10 cellular contexts compared by ENCODE assay signal in the genomic region with DNA sequence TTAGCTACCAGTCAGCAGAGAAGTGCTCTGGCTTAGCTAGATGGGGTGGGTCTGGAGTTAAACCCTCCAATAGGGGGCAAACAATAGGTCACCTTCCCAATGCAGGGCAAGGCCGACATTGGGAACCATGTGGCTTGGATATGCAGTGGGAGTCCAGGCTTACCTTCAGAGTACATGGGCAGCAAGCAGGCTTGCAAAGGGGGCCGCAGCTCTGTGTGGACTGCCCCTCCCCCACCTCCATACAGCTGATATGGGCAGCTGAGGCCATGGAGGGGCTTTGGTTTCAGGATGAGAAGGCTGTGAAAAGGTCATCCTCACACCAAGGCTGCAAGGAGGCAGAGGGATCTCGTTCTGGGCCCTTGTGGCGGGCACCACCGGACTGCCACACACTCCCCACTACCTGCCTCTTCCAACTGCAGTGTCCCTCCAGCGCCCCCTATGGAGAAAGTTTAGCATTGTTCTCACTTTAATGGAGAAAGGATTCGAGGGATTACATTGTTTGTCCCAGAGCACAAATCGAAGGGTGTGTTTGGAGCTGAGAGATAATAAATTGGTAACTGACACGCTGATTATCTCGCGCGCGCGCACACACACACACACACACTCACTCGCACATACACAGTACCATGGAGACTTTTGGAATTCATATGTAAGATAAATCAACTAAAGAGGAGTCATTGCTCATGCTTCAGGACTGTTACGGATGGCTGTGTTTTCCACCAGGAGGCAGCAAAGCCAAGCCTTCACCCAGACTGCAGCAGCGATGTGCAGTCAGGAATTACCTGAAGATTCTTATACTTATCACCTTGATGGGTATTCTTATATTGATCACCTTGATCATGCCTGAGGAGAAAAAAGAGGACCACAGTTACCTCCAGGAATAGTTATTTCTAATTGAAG. TPM values are rescaled to one million over a fixed set of nuclear protein-coding genes. Genes with fewer than 3 reads are reported as not detected.
DNase-seq lines count a peak whose midpoint lies in the region; ATAC-seq and TF ChIP-seq lines count a peak whose summit lies in the region.
"Had no signal": no experiment of that assay in that cellular context is flagged by ENCODE, and none has a peak within 500 bp of the region (broad histone marks: within the 10 kb centered on the region; RNA-seq: fewer than 3 reads in every experiment).

No MANE protein-coding gene starts in this region.

- ATAC-seq in left colon (no peak), GM18909 (IDR thresholded peaks at IDR 0.05; ENCODE audit: poor library complexity, unreplicated experiment) (no peak), HG02970 (IDR thresholded peaks at IDR 0.05; ENCODE audit: low FRiP score, unreplicated experiment) (no peak)

- no peaks in the 10 kb centered on the region for H3K36me3 ChIP-seq in Loucy (ENCODE audit: insufficient read depth, low read length)
- no peaks in the 10 kb centered on the region for H3K36me3 ChIP-seq in brain microvascular endothelial cell (replicated peaks)
- no peaks in the 10 kb centered on the region for H3K36me3 ChIP-seq in osteoblast (ENCODE audit: insufficient read depth, low read length)
- H3K36me3 ChIP-seq: upper lobe of left lung had no signal

- H3K9me2 ChIP-seq in Loucy (replicated peaks; ENCODE audit: low read depth, low read length) = no peaks in the 10 kb centered on the region

- H3K4me1 ChIP-seq in Loucy (ENCODE audit: insufficient read depth, low read length, poor library complexity, severe bottlenecking) (no peaks in the 10 kb centered on the region), osteoblast (ENCODE audit: insufficient read depth, low read length) (peaks cover 3% of the 10 kb centered on the region)
- H3K4me1 ChIP-seq: upper lobe of left lung had no signal

- TF ChIP-seq CTCF in Loucy (conservative IDR thresholded peaks at IDR 0.05; ENCODE audit: low read length) = peak; percentile 82
- peak; percentile 51 for TF ChIP-seq CTCF in brain microvascular endothelial cell (IDR thresholded peaks at IDR 0.05; ENCODE audit: low read depth, low read length, missing control alignments)
- TF ChIP-seq CTCF in osteoblast (IDR thresholded peaks at IDR 0.05; ENCODE audit: extremely low read depth, low read depth, low read length) = peak; percentile 70

- no peaks in the 10 kb centered on the region for H3F3A ChIP-seq in Loucy (ENCODE audit: low read depth)

- H3K27ac ChIP-seq in brain microvascular endothelial cell = no peak overlapping the region
- no peak overlapping the region for H3K27ac ChIP-seq in osteoblast (ENCODE audit: low read depth, low read length)
- H3K27ac ChIP-seq: upper lobe of left lung had no signal

- no peak overlapping the region for H3K9ac ChIP-seq in Loucy (ENCODE audit: low read depth, low read length, poor library complexity, severe bottlenecking)

- no peak overlapping the region for H2AFZ ChIP-seq in Loucy (ENCODE audit: low read length)
- no peak overlapping the region for H2AFZ ChIP-seq in osteoblast (ENCODE audit: low read length)

- intact Hi-C loops in left colon (cut with DNase I, micrococcal nuclease) = no loop called here

- H3K4me2 ChIP-seq in Loucy (ENCODE audit: low read depth, low read length, poor library complexity, severe bottlenecking) (no peak overlapping the region), osteoblast (ENCODE audit: insufficient read depth, low read length) (no peak overlapping the region)

- H3K27me3 ChIP-seq in Loucy (ENCODE audit: insufficient read depth, low read length, poor library complexity, severe bottlenecking) = no peaks in the 10 kb centered on the region
- no peaks in the 10 kb centered on the region for H3K27me3 ChIP-seq in brain microvascular endothelial cell (replicated peaks)
- no peaks in the 10 kb centered on the region for H3K27me3 ChIP-seq in osteoblast (ENCODE audit: insufficient read depth, low read length)
- H3K27me3 ChIP-seq: upper lobe of left lung had no signal

- in situ Hi-C loops in brain microvascular endothelial cell (cut with HindIII; ENCODE audit: low pct_ligation_motif_present, low sequenced_read_pairs) = no loop called here

- peak; percentile 1 for DNase-seq in NCI-H1436 (lab: John Stamatoyannopoulos, UW)
- no peak for DNase-seq in NCI-H1436 treated with DMSO at 0.1 percent for 48 hours (lab: John Stamatoyannopoulos, UW)
- DNase-seq in brain microvascular endothelial cell = no peak
- DNase-seq in osteoblast (ENCODE audit: insufficient read length, low spot score, missing footprints) = no peak
- DNase-seq in left colon = no peak
- DNase-seq: activated B cell treated with CpG ODN at 0.5 μM for 24 hours had no signal

- H4K20me1 ChIP-seq in Loucy (ENCODE audit: insufficient read depth, low read length, poor library complexity, severe bottlenecking) (no peaks in the 10 kb centered on the region), osteoblast (ENCODE audit: insufficient read depth, low read length) (no peaks in the 10 kb centered on the region)

- no peaks in the 10 kb centered on the region for H3K79me2 ChIP-seq in Loucy (ENCODE audit: insufficient read depth, low read length)
- no peaks in the 10 kb centered on the region for H3K79me2 ChIP-seq in osteoblast (ENCODE audit: insufficient read depth, low read length)

- no peaks in the 10 kb centered on the region for H3K9me3 ChIP-seq in Loucy (ENCODE audit: insufficient read depth, low read depth, low read length)
- no peaks in the 10 kb centered on the region for H3K9me3 ChIP-seq in osteoblast (ENCODE audit: low read depth, low read length)
- H3K9me3 ChIP-seq: upper lobe of left lung had no signal

- H3K4me3 ChIP-seq in Loucy (ENCODE audit: low read length, poor library complexity, severe bottlenecking) = no peak overlapping the region
- no peak overlapping the region for H3K4me3 ChIP-seq in brain microvascular endothelial cell (ENCODE audit: low read depth, low read length)
- H3K4me3 ChIP-seq in osteoblast (ENCODE audit: insufficient read depth, low read length) = no peak overlapping the region
- H3K4me3 ChIP-seq: upper lobe of left lung had no signal

RNA-seq across cellular contexts. Expression of a gene that starts 7.0 kb away (rescaled TPM):
- not detected in 2 replicates for total RNA-seq in osteoblast
- total RNA-seq in left colon = not detected
- total RNA-seq: activated B cell treated with CpG ODN at 0.5 μM for 24 hours, upper lobe of left lung had no signal

RNA-seq across cellular contexts. Expression of a gene that starts 11.3 kb away (rescaled TPM):
- total RNA-seq in osteoblast (not detected in 2 replicates), left colon (not detected)
- total RNA-seq: activated B cell treated with CpG ODN at 0.5 μM for 24 hours, upper lobe of left lung had no signal

RNA-seq across cellular contexts. Expression of a gene that starts 28.4 kb away (rescaled TPM):
- total RNA-seq in osteoblast = not detected in 2 replicates
- total RNA-seq in left colon = not detected
- total RNA-seq: activated B cell treated with CpG ODN at 0.5 μM for 24 hours, upper lobe of left lung had no signal

RNA-seq across cellular contexts. Expression of a gene that starts 37.3 kb away (rescaled TPM):
- total RNA-seq in osteoblast (not detected in 2 replicates), left colon (not detected)
- total RNA-seq: activated B cell treated with CpG ODN at 0.5 μM for 24 hours had no signal

RNA-seq across cellular contexts. Expression of a gene that starts 43.8 kb away (rescaled TPM):
- total RNA-seq in osteoblast (not detected in 2 replicates), left colon (not detected)
- total RNA-seq: activated B cell treated with CpG ODN at 0.5 μM for 24 hours, upper lobe of left lung had no signal
